6 cellular contexts compared by ENCODE assay signal in the genomic region with DNA sequence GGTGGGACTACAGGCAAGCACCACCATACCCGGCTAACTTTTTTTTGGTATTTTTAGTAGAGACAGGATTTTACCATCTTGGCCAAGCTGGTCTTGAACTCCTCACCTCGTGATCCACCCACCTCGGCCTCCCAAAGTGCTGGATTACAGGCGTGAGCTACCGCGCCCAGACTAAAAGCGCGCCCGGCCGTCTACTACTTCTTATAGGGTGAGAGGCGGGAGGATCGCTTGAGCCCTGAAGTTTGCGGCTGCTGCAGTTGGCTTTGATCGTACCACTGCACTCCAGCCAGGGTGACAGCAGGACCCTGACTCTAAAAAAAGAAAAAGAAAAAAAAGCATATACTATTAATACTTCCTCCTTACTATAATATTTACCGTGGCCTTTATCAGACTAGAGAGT.
DNase-seq lines count a peak whose midpoint lies in the region; ATAC-seq, FAIRE-seq and TF ChIP-seq lines count a peak whose summit lies in the region.
"Not testable (repeated sequence)": the region's sequence is repeated elsewhere in the genome, so short reads cannot be mapped to it uniquely, and the experiment has no call there.

No MANE protein-coding gene starts in this region.

- H3K27me3 Mint-ChIP-seq in neural crest cell (ENCODE audit: low read depth): peaks cover 39% of the 10 kb centered on the region

- H3K4me2 ChIP-seq in BLaER1 treated with 17β-estradiol and CSF1 and Interleukin-3, amounts not matched to agents 10 nM and 100 nM: peak overlapping the region in 6 of 11 experiments; percentile 19 to 90 (median 77); a peak in 1 of 22 replicates
- not testable (repeated sequence) for H3K4me2 ChIP-seq in K562 (ENCODE audit: insufficient read depth, low read length)

- not testable (repeated sequence) for ATAC-seq in K562, left lobe of liver

- POLR2A ChIA-PET in K562 (lab: Yijun Ruan, JAX): interaction anchor here (0.7 to 1.4 kb wide), 2 partner anchors 54 to 68 kb away, joined by 3 to 8 read pairs; no protein-coding TSS in a partner anchor

- H3K9me1 ChIP-seq in K562 (ENCODE audit: control insufficient read depth, insufficient read depth, low read length): not testable (repeated sequence)

- not testable (repeated sequence) for H3K9ac ChIP-seq in BLaER1 treated with 17β-estradiol and CSF1 and Interleukin-3, amounts not matched to agents 10 nM and 100 nM; K562 (ENCODE audit: insufficient read depth in 1 of 2, low read depth in 2 of 2, low read length in 2 of 2)

- BruUV-seq in K562 (replicated peaks; lab: Mats Ljungman, UMichigan): not testable (repeated sequence)

- H3K9me3 ChIP-seq in BLaER1 treated with 17β-estradiol and CSF1 and Interleukin-3, amounts not matched to agents 10 nM and 100 nM (replicated peaks in 1 of 11); K562 (replicated peaks; ENCODE audit: control insufficient read depth, insufficient read depth, low read depth, low read length); sigmoid colon: not testable (repeated sequence)

- not testable (repeated sequence) for TF ChIP-seq CTCF in K562 (IDR thresholded peaks at IDR 0.05 in 2 of 3, conservative IDR thresholded peaks at IDR 0.05 in 1 of 3; ENCODE audit: insufficient read depth in 2 of 3, low read depth in 1 of 3, low read length in 3 of 3); neural crest cell (conservative IDR thresholded peaks at IDR 0.05); sigmoid colon (IDR thresholded peaks at IDR 0.05)

- H3K4me3 ChIP-seq in BLaER1 treated with 17β-estradiol and CSF1 and Interleukin-3, amounts not matched to agents 10 nM and 100 nM; K562; sigmoid colon: not testable (repeated sequence)

- not testable (repeated sequence) for TF ChIP-seq RAD21 in K562 (CRISPR knock-in tag; conservative IDR thresholded peaks at IDR 0.05 in 1 of 2, IDR thresholded peaks at IDR 0.05 in 1 of 2)

- WGBS in K562 (ENCODE audit: insufficient coverage, low coverage, missing lambda C conversion rate): 59% methylated on average over 15 of the region's 15 CpGs
- WGBS in sigmoid colon, 2 donors: 85 to 94% methylated on average over 15 of the region's 15 CpGs

- not testable (repeated sequence) for H3K36me3 Mint-ChIP-seq in neural crest cell (ENCODE audit: low read depth)

- peak overlapping the region; percentile 98 for H3K4me3 Mint-ChIP-seq in neural crest cell

- H2AFZ ChIP-seq in K562 (ENCODE audit: low read depth, low read length): not testable (repeated sequence)

- peaks cover 12 to 28% (median 21%) of the 10 kb centered on the region in 10 experiments; a peak in 18 of 20 replicates for H3K4me1 ChIP-seq in BLaER1 treated with 17β-estradiol and CSF1 and Interleukin-3, amounts not matched to agents 10 nM and 100 nM
- H3K4me1 ChIP-seq in K562 (replicated peaks in 1 of 2; ENCODE audit: control insufficient read depth in 2 of 2, insufficient read depth in 2 of 2, low read length in 2 of 2) (peaks cover 4 to 37% of the 10 kb centered on the region in 2 experiments; a peak in 4 of 5 replicates), sigmoid colon (peaks cover 0 to 16% (median 11%) of the 10 kb centered on the region in 4 donors)

- not testable (repeated sequence) for H3K27ac ChIP-seq in BLaER1 treated with 17β-estradiol and CSF1 and Interleukin-3, amounts not matched to agents 10 nM and 100 nM; K562 (ENCODE audit: extremely low read depth, low read depth, low read length); sigmoid colon

- H4K20me1 ChIP-seq in BLaER1 treated with 17β-estradiol and CSF1 and Interleukin-3, amounts not matched to agents 10 nM and 100 nM: peaks cover 0 to 18% (median 10%) of the 10 kb centered on the region in 11 experiments; a peak in 9 of 22 replicates
- not testable (repeated sequence) for H4K20me1 ChIP-seq in K562 (replicated peaks; ENCODE audit: control insufficient read depth, insufficient read depth, low read length)

- H3K27ac Mint-ChIP-seq in neural crest cell (ENCODE audit: unreplicated experiment): not testable (repeated sequence)

- CTCF ChIA-PET in K562 (lab: Yijun Ruan, JAX; ENCODE audit: low intra/inter-chr PET ratio): interaction anchor here (1.3 kb wide), 1 partner anchor 137 kb away, joined by 4 read pairs; no protein-coding TSS in a partner anchor

- peaks cover 14% of the 10 kb centered on the region for H3K4me1 Mint-ChIP-seq in neural crest cell

- peaks cover 18 to 20% (median 20%) of the 10 kb centered on the region in 11 experiments for H3K27me3 ChIP-seq in BLaER1 treated with 17β-estradiol and CSF1 and Interleukin-3, amounts not matched to agents 10 nM and 100 nM
- H3K27me3 ChIP-seq in K562 (ENCODE audit: control insufficient read depth in 2 of 2, insufficient read depth in 2 of 2, low read length in 2 of 2): peaks cover 17 to 23% of the 10 kb centered on the region in 2 experiments; a peak in 4 of 5 replicates
- not testable (repeated sequence) for H3K27me3 ChIP-seq in sigmoid colon

- in situ Hi-C loops in K562 (cut with MboI): not testable (repeated sequence)

- H3K9me3 Mint-ChIP-seq in neural crest cell: not testable (repeated sequence)

- intact Hi-C loops in K562 (cut with micrococcal nuclease): loop anchor here (5.0 kb wide), 2 partner anchors 42 to 138 kb away; no protein-coding TSS in a partner anchor
- intact Hi-C loops in sigmoid colon (cut with DNase I): loop anchor here (10.0 kb wide), 1 partner anchor 206 kb away; a partner anchor contains a TSS

- DNase-seq in activated CD8-positive, alpha-beta memory T cell treated with anti-CD3 and anti-CD28 coated beads for 24 hours: peak; percentile 35
- DNase-seq in K562 (ENCODE audit: extremely low read depth in 1 of 4, low spot score in 3 of 4); neural crest cell (ENCODE audit: low read depth, low spot score): not testable (repeated sequence)
- peak; percentile 37 for DNase-seq in left lobe of liver (ENCODE audit: low spot score)
- DNase-seq in sigmoid colon: peak; percentile 56

- TF ChIP-seq EP300 in K562 (IDR thresholded peaks at IDR 0.05; ENCODE audit: low read length); sigmoid colon (IDR thresholded peaks at IDR 0.05): not testable (repeated sequence)

- H3K79me2 ChIP-seq in K562 (ENCODE audit: control insufficient read depth, insufficient read depth, low read length): not testable (repeated sequence)

- not testable (repeated sequence) for H3K36me3 ChIP-seq in BLaER1 treated with 17β-estradiol and CSF1 and Interleukin-3, amounts not matched to agents 10 nM and 100 nM; K562 (ENCODE audit: control insufficient read depth, insufficient read depth, low read length); sigmoid colon

- FAIRE-seq in K562 (lab: Jason Lieb, UNC): not testable (repeated sequence)

- TF ChIP-seq POLR2A in K562 (conservative IDR thresholded peaks at IDR 0.05); sigmoid colon (IDR thresholded peaks at IDR 0.05): not testable (repeated sequence)

TF ChIP-seq in K562, 482 proteins besides CTCF, POLR2A, EP300 and RAD21 (continues in another document):
- TF ChIP-seq, protein P1, sequence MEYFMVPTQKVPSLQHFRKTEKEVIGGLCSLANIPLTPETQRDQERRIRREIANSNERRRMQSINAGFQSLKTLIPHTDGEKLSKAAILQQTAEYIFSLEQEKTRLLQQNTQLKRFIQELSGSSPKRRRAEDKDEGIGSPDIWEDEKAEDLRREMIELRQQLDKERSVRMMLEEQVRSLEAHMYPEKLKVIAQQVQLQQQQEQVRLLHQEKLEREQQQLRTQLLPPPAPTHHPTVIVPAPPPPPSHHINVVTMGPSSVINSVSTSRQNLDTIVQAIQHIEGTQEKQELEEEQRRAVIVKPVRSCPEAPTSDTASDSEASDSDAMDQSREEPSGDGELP (CRISPR knock-in tag; IDR thresholded peaks at IDR 0.05; ENCODE audit: borderline replicate concordance): peak; percentile 2; the same call in 1 of the 2 replicates
- TF ChIP-seq CC2D1A (IDR thresholded peaks at IDR 0.05): 0 out of 2 replicates have a peak, but pooled peaks have one; percentile 10
- TF ChIP-seq, protein P2, sequence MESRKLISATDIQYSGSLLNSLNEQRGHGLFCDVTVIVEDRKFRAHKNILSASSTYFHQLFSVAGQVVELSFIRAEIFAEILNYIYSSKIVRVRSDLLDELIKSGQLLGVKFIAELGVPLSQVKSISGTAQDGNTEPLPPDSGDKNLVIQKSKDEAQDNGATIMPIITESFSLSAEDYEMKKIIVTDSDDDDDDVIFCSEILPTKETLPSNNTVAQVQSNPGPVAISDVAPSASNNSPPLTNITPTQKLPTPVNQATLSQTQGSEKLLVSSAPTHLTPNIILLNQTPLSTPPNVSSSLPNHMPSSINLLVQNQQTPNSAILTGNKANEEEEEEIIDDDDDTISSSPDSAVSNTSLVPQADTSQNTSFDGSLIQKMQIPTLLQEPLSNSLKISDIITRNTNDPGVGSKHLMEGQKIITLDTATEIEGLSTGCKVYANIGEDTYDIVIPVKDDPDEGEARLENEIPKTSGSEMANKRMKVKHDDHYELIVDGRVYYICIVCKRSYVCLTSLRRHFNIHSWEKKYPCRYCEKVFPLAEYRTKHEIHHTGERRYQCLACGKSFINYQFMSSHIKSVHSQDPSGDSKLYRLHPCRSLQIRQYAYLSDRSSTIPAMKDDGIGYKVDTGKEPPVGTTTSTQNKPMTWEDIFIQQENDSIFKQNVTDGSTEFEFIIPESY (CRISPR knock-in tag; IDR thresholded peaks at IDR 0.05): 0 out of 2 replicates have a peak, but pooled peaks have one; percentile 67
- TF ChIP-seq ETV6 (IDR thresholded peaks at IDR 0.05; ENCODE audit: borderline replicate concordance in 1 of 2, low read depth in 2 of 2, low read length in 1 of 2): not testable (repeated sequence)
- peak; percentile 54; the same call in 1 of the 2 replicates for TF ChIP-seq ETV6 (CRISPR knock-in tag; IDR thresholded peaks at IDR 0.05; ENCODE audit: borderline replicate concordance)
- TF ChIP-seq, protein P3, sequence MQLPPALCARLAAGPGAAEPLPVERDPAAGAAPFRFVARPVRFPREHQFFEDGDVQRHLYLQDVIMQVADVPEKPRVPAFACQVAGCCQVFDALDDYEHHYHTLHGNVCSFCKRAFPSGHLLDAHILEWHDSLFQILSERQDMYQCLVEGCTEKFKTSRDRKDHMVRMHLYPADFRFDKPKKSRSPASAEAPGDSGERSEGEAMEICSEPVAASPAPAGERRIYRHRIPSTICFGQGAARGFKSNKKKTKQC (CRISPR knock-in tag; IDR thresholded peaks at IDR 0.05): 0 out of 2 replicates have a peak, but pooled peaks have one; percentile 41
